ENCODE assay signal across 27 cellular contexts in the genomic region with DNA sequence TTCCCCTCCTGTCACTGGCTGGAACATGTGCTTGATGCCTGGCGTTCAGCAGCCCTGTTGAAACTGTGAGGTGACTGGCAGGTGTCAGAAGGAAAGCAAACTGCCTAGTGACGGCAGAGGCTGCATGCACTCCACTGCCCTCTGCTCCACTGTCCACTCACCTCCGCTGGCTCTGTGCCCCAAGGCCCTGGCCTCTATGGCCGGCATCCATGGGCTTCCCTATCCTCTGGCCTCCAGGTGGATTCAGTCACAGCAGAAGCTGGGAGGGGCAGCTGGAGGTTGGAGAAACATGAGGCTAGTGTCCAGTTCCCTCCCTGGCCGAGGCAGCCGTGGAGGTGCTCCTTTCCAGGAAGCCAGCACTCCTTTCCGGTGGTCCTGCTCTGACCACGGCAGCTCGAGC. TPM values are rescaled to one million over a fixed set of nuclear protein-coding genes. Genes with fewer than 3 reads are reported as not detected.
A peak's percentile ranks its signal among the peaks of the same experiment; 100 is the strongest.
DNase-seq lines count a peak whose midpoint lies in the region; ATAC-seq, FAIRE-seq and TF ChIP-seq lines count a peak whose summit lies in the region.
"Had no signal": no experiment of that assay in that cellular context is flagged by ENCODE, and none has a peak within 500 bp of the region (broad histone marks: within the 10 kb centered on the region; RNA-seq: fewer than 3 reads in every experiment).

No MANE protein-coding gene starts in this region.

- H3K4ac ChIP-seq in H1 (replicated peaks; ENCODE audit: insufficient read length, low read depth, low read length): no peak overlapping the region
- no peak overlapping the region for H3K4ac ChIP-seq in trophoblast cell (ENCODE audit: low read depth, low read length)

- H3K4me1 Mint-ChIP-seq in CD4-positive, alpha-beta T cell (ENCODE audit: low read depth): no peaks in the 10 kb centered on the region
- H3K4me1 Mint-ChIP-seq: CD14-positive monocyte had no signal

- H3K27me3 ChIP-seq in H1 (replicated peaks in 1 of 4; ENCODE audit: control insufficient read depth in 3 of 4, extremely low read depth in 1 of 4, insufficient read depth in 3 of 4, low read length in 3 of 4) (no peaks in the 10 kb centered on the region), right lobe of liver (no peaks in the 10 kb centered on the region), trophoblast cell (ENCODE audit: insufficient read depth, low read length) (no peaks in the 10 kb centered on the region), pancreas (no peaks in the 10 kb centered on the region)
- no peaks in the 10 kb centered on the region for H3K27me3 ChIP-seq in CD4-positive, alpha-beta T cell (ENCODE audit: control insufficient read depth, insufficient read depth, low read length)
- H3K27me3 ChIP-seq: BE2C; BLaER1 treated with 17β-estradiol and CSF1 and Interleukin-3, amounts not matched to agents 10 nM and 100 nM had no signal

- H2AFZ ChIP-seq in H1 (ENCODE audit: low read length): no peak overlapping the region
- H2AFZ ChIP-seq in trophoblast cell (ENCODE audit: insufficient read depth, low read length, poor library complexity): no peak overlapping the region
- H2AFZ ChIP-seq: GM23338 had no signal

- no peak overlapping the region for H3K4me3 Mint-ChIP-seq in CD4-positive, alpha-beta T cell
- H3K4me3 Mint-ChIP-seq: CD14-positive monocyte; CD4-positive, alpha-beta memory T cell; GM23338; HFFc6 had no signal

- no peak overlapping the region for H4K5ac ChIP-seq in H1 (ENCODE audit: insufficient read length, low read depth, low read length)

- ATAC-seq in right lobe of liver (peak; percentile 72 to 81 (median 74)), pancreas (no peak), HG03025 (IDR thresholded peaks at IDR 0.05; ENCODE audit: low FRiP score, unreplicated experiment) (no peak)
- no peak for ATAC-seq in CD4-positive, alpha-beta T cell (ENCODE audit: poor library complexity)
- ATAC-seq: A549 had no signal

- POLR2A ChIA-PET in H1 (lab: Charles Lee; ENCODE audit: partially characterized antibody): no interaction called here
- POLR2A ChIA-PET in CD4-positive, alpha-beta T cell (lab: Charles Lee): no interaction called here

- H2BK120ac ChIP-seq in H1 (replicated peaks; ENCODE audit: low read depth, low read length) (no peak overlapping the region), trophoblast cell (ENCODE audit: insufficient read depth, low read length, poor library complexity) (no peak overlapping the region)

- CTCF ChIA-PET in H1 (lab: Charles Lee; ENCODE audit: partially characterized antibody): interaction anchor here (0.7 to 1.2 kb wide), 2 partner anchors 33 to 270 kb away, joined by 3 to 4 read pairs; no protein-coding TSS in a partner anchor
- CTCF ChIA-PET in CD4-positive, alpha-beta T cell (lab: Charles Lee): no interaction called here

- TF ChIP-seq CTCF in VCaP (conservative IDR thresholded peaks at IDR 0.05): no peak
- TF ChIP-seq CTCF in H1 (IDR thresholded peaks at IDR 0.05; ENCODE audit: control extremely low read depth in 1 of 3, insufficient read depth in 1 of 3, low read depth in 1 of 3, low read length in 3 of 3): no peak
- TF ChIP-seq CTCF in right lobe of liver (IDR thresholded peaks at IDR 0.05): no peak
- no peak for TF ChIP-seq CTCF in pancreas (IDR thresholded peaks at IDR 0.05)
- TF ChIP-seq CTCF in CD4-positive, alpha-beta T cell (IDR thresholded peaks at IDR 0.05): no peak

- no peak overlapping the region for H4K12ac ChIP-seq in trophoblast cell (ENCODE audit: low read depth, low read length)

- H4K8ac ChIP-seq in H1 (ENCODE audit: extremely low read depth, insufficient read depth, low read length) (no peak overlapping the region), trophoblast cell (ENCODE audit: low read depth, low read length) (no peak overlapping the region)

- H2BK5ac ChIP-seq in H1 (ENCODE audit: low read depth, low read length): no peak overlapping the region
- no peak overlapping the region for H2BK5ac ChIP-seq in trophoblast cell (ENCODE audit: low read depth, low read length, poor library complexity)

- H2BK20ac ChIP-seq in H1 (ENCODE audit: low read length): 0 out of 2 replicates have a peak overlapping the region, but pooled peaks have one; percentile 61

- WGBS in H1 (ENCODE audit: extremely low coverage in 1 of 2, insufficient coverage in 1 of 2, insufficient read length in 1 of 2, insufficient replicate concordance in 2 of 2, low coverage in 1 of 2, low lambda C conversion rate in 2 of 2, missing lambda C conversion rate in 1 of 2), 2 experiments: 97% methylated on average over 9 of the region's 9 CpGs; no CpG with 5 or more reads in 1 of the 2 experiments
- 50% methylated on average over 3 of the region's 9 CpGs for WGBS in right lobe of liver (ENCODE audit: insufficient coverage, low coverage, low lambda C conversion rate, missing lambda C conversion rate)
- WGBS in trophoblast cell (ENCODE audit: extremely low coverage, insufficient coverage, insufficient read length): no CpG with 5 or more reads among the region's 9 CpGs
- 91 to 98% methylated on average over 9 of the region's 9 CpGs for WGBS in pancreas, 2 donors

- 0 out of 2 replicates have a peak overlapping the region, but pooled peaks have one; percentile 16 for H2BK15ac ChIP-seq in H1 (ENCODE audit: low read length)

- H3K9me3 ChIP-seq in H1 (ENCODE audit: insufficient read depth in 2 of 2, low read depth in 1 of 2, low read length in 1 of 2) (no peaks in the 10 kb centered on the region; a peak in 1 of 4 replicates), right lobe of liver (no peaks in the 10 kb centered on the region), trophoblast cell (ENCODE audit: insufficient read depth, low read depth, low read length) (peaks cover 12% of the 10 kb centered on the region), pancreas (no peaks in the 10 kb centered on the region)
- no peaks in the 10 kb centered on the region for H3K9me3 ChIP-seq in CD4-positive, alpha-beta T cell (ENCODE audit: control insufficient read depth, low read length)
- H3K9me3 ChIP-seq: A549, BE2C, HAP-1 had no signal

- intact Hi-C loops in right lobe of liver (cut with DNase I) (no loop called here), pancreas (cut with DNase I) (no loop called here)
- intact Hi-C loops in CD4-positive, alpha-beta T cell (cut with DNase I, micrococcal nuclease): no loop called here

- H2BK12ac ChIP-seq in H1 (ENCODE audit: low read depth, low read length) (peak overlapping the region; percentile 92; the same call in 1 of the 2 replicates), trophoblast cell (ENCODE audit: low read length) (no peak overlapping the region)

- H3K79me2 ChIP-seq in H1 (ENCODE audit: control insufficient read depth in 1 of 2, insufficient read depth in 2 of 2, low read length in 2 of 2) (no peaks in the 10 kb centered on the region), trophoblast cell (ENCODE audit: control insufficient read depth, insufficient read depth, low read length, poor library complexity) (no peaks in the 10 kb centered on the region)

- no peak for TF ChIP-seq EP300 in H1 (IDR thresholded peaks at IDR 0.05; ENCODE audit: borderline replicate concordance in 1 of 2, low read depth in 2 of 2, low read length in 2 of 2)

- H3K36me3 ChIP-seq in H1 (ENCODE audit: control insufficient read depth in 2 of 4, insufficient read depth in 4 of 4, low read length in 3 of 4) (no peaks in the 10 kb centered on the region), right lobe of liver (no peaks in the 10 kb centered on the region), trophoblast cell (ENCODE audit: control insufficient read depth in 1 of 2, insufficient read depth in 2 of 2, low read length in 2 of 2) (no peaks in the 10 kb centered on the region), pancreas (no peaks in the 10 kb centered on the region)
- H3K36me3 ChIP-seq: BE2C; BLaER1 treated with 17β-estradiol and CSF1 and Interleukin-3, amounts not matched to agents 10 nM and 100 nM; HAP-1 had no signal

- no peak overlapping the region for H3K27ac Mint-ChIP-seq in CD4-positive, alpha-beta T cell
- H3K27ac Mint-ChIP-seq: GM23338, HFFc6 had no signal

- TF ChIP-seq POLR2A in H1 (IDR thresholded peaks at IDR 0.05; ENCODE audit: control extremely low read depth in 1 of 2, low read depth in 2 of 2, low read length in 2 of 2) (no peak), right lobe of liver (IDR thresholded peaks at IDR 0.05) (no peak)

- no peak for TF ChIP-seq RAD21 in H1 (IDR thresholded peaks at IDR 0.05 in 1 of 2, conservative IDR thresholded peaks at IDR 0.05 in 1 of 2; ENCODE audit: low read depth in 2 of 2, low read length in 2 of 2)

- FAIRE-seq in H1 (lab: Jason Lieb, UNC): no peak
- no peak for FAIRE-seq in pancreas (lab: Jason Lieb, UNC)
- FAIRE-seq: A549, GM12891, GM18507, H54 had no signal

- H3K4me3 ChIP-seq in H1 (ENCODE audit: extremely low read depth in 1 of 4, insufficient read depth in 2 of 4, low read depth in 3 of 4, low read length in 4 of 4): no peak overlapping the region
- no peak overlapping the region for H3K4me3 ChIP-seq in right lobe of liver
- H3K4me3 ChIP-seq in trophoblast cell (ENCODE audit: low read depth, low read length): no peak overlapping the region
- H3K4me3 ChIP-seq in pancreas: no peak overlapping the region
- H3K4me3 ChIP-seq: A549; BLaER1 treated with 17β-estradiol and CSF1 and Interleukin-3, amounts not matched to agents 10 nM and 100 nM; GM23338; HAP-1 had no signal

- peak overlapping the region; percentile 48 for H4K91ac ChIP-seq in H1 (replicated peaks; ENCODE audit: insufficient read length, low read length)
- H4K91ac ChIP-seq in trophoblast cell (ENCODE audit: low read depth, low read length): no peak overlapping the region

- H4K20me1 ChIP-seq in H1 (replicated peaks in 1 of 2; ENCODE audit: control insufficient read depth in 1 of 2, insufficient read depth in 2 of 2, low read length in 2 of 2): peaks cover 0 to 4% of the 10 kb centered on the region in 2 experiments
- H4K20me1 ChIP-seq: BLaER1 treated with 17β-estradiol and CSF1 and Interleukin-3, amounts not matched to agents 10 nM and 100 nM had no signal

- H3K4me2 ChIP-seq in H1 (ENCODE audit: insufficient read depth in 1 of 2, low read depth in 2 of 2, low read length in 2 of 2) (no peak overlapping the region), trophoblast cell (ENCODE audit: low read length) (no peak overlapping the region)
- H3K4me2 ChIP-seq: A549, GM23338 had no signal

- no peak overlapping the region; the same call in 1 of the 2 replicates for H3K18ac ChIP-seq in H1 (ENCODE audit: extremely low read depth, low read length)
- H3K18ac ChIP-seq in trophoblast cell (ENCODE audit: low read length): no peak overlapping the region

- H3K27ac ChIP-seq in VCaP (0 out of 2 replicates have a peak overlapping the region, but pooled peaks have one; percentile 32), H1 (ENCODE audit: low read depth, low read length) (no peak overlapping the region), right lobe of liver (peak overlapping the region in 2 of 3 donors; percentile 36 to 67), trophoblast cell (ENCODE audit: low read depth, low read length) (no peak overlapping the region), pancreas (no peak overlapping the region)
- H3K27ac ChIP-seq in CD4-positive, alpha-beta T cell (ENCODE audit: low read depth, low read length): no peak overlapping the region
- H3K27ac ChIP-seq: A549; BLaER1 treated with 17β-estradiol and CSF1 and Interleukin-3, amounts not matched to agents 10 nM and 100 nM had no signal

- H3K9ac ChIP-seq in H1 (replicated peaks in 1 of 4; ENCODE audit: extremely low read depth in 1 of 4, low read depth in 3 of 4, low read length in 3 of 4): no peak overlapping the region
- H3K9ac ChIP-seq in trophoblast cell (ENCODE audit: low read length): no peak overlapping the region
- H3K9ac ChIP-seq: BLaER1 treated with 17β-estradiol and CSF1 and Interleukin-3, amounts not matched to agents 10 nM and 100 nM had no signal

- H3K56ac ChIP-seq in H1 (replicated peaks; ENCODE audit: insufficient read length, low read depth, low read length): no peak overlapping the region

- DNase-seq in H1 (ENCODE audit: low read depth in 1 of 2, low spot score in 2 of 2) (no peak), right lobe of liver (peak; percentile 80 to 95 (median 93)), trophoblast cell (peak; percentile 43 to 47), pancreas (no peak)
- DNase-seq in activated CD8-positive, alpha-beta memory T cell treated with anti-CD3 and anti-CD28 coated beads, Interleukin-2, amount 50 U/mL, for 4 hours: no peak
- DNase-seq in CD4-positive, alpha-beta T cell: no peak
- DNase-seq: 8988T; ACHN; AML-193; BE2C; Calu3; CD4-positive, alpha-beta memory T cell; COR-L47; DMS53; DMS79 treated with DMSO at 0.1 percent for 48 hours; GF-D8; HFFc6 had no signal

- H3K27me3 Mint-ChIP-seq in CD4-positive, alpha-beta T cell: peaks cover 4% of the 10 kb centered on the region

- H3K23ac ChIP-seq in H1 (ENCODE audit: insufficient read length) (no peak overlapping the region), trophoblast cell (ENCODE audit: low read length) (no peak overlapping the region)

- peaks cover 7% of the 10 kb centered on the region; the same call in 1 of the 2 replicates for H3K23me2 ChIP-seq in H1 (ENCODE audit: low read depth, low read length)

- peaks cover 0 to 1% (median 0%) of the 10 kb centered on the region in 4 experiments; a peak in 2 of 7 replicates for H3K4me1 ChIP-seq in H1 (replicated peaks in 1 of 4; ENCODE audit: control insufficient read depth in 3 of 4, insufficient read depth in 4 of 4, low read length in 3 of 4)
- H3K4me1 ChIP-seq in right lobe of liver: peaks cover 0 to 19% (median 5%) of the 10 kb centered on the region in 4 donors
- H3K4me1 ChIP-seq in trophoblast cell (ENCODE audit: control insufficient read depth in 1 of 2, insufficient read depth in 2 of 2, low read length in 2 of 2): no peaks in the 10 kb centered on the region
- H3K4me1 ChIP-seq in pancreas: no peaks in the 10 kb centered on the region
- H3K4me1 ChIP-seq: BE2C, HAP-1 had no signal

- no peaks in the 10 kb centered on the region for H3K79me1 ChIP-seq in H1 (ENCODE audit: low read depth, low read length)
- no peaks in the 10 kb centered on the region for H3K79me1 ChIP-seq in trophoblast cell (ENCODE audit: low read length)

- H2AK5ac ChIP-seq in H1 (ENCODE audit: low read depth, low read length) (no peak overlapping the region), trophoblast cell (ENCODE audit: low read length) (no peak overlapping the region)

- no peaks in the 10 kb centered on the region for H3K36me3 Mint-ChIP-seq in CD4-positive, alpha-beta T cell (ENCODE audit: low read depth)
- H3K36me3 Mint-ChIP-seq: CD14-positive monocyte; CD4-positive, alpha-beta memory T cell had no signal

- H3K14ac ChIP-seq in H1 (ENCODE audit: insufficient read length) (no peak overlapping the region), trophoblast cell (ENCODE audit: low read length) (no peak overlapping the region)

- no peaks in the 10 kb centered on the region for H3K9me3 Mint-ChIP-seq in CD4-positive, alpha-beta T cell
- H3K9me3 Mint-ChIP-seq: CD4-positive, alpha-beta memory T cell; HFFc6 had no signal

RNA-seq across cellular contexts. Expression of a gene that starts 31.2 kb away (rescaled TPM):
- total RNA-seq in H1 (2021; fragmentation: NEBNext Ultra II Directional; extraction: Animal tissue kit (Norgen Biotek cat#: 25700)): 40.0 and 44.7 TPM in 2 replicates
- polyA plus RNA-seq in H1 (2011; rRNA removed) (58.4 and 68.1 TPM in 2 replicates), pancreas (10 to 100 TPM; 13.0 to 23.8 TPM)
- polyA plus RNA-seq in H1 (2011; cell fraction: cytosol; rRNA removed): 47.8 TPM
- polyA plus RNA-seq in H1 (2011; cell fraction: nucleus; rRNA removed): 41.8 TPM
- 32.4 to 45.3 TPM (median 36.5 TPM) in 4 replicates for polyA plus RNA-seq in H1 (2012, experiment 1 of 2)
- 27.0 TPM for polyA plus RNA-seq in H1 (2012, experiment 2 of 2)
- 102 TPM for polyA plus RNA-seq in H1 (2013, experiment 1 of 2)
- 129 TPM for polyA plus RNA-seq in H1 (2013, experiment 2 of 2)
- polyA minus RNA-seq in H1 (2011; rRNA and poly(A)+ RNA removed): 42.3 and 43.0 TPM in 2 replicates
- polyA minus RNA-seq in H1 (2011; cell fraction: cytosol; rRNA and poly(A)+ RNA removed): 48.4 TPM
- polyA minus RNA-seq in H1 (2011; cell fraction: nucleus; rRNA and poly(A)+ RNA removed): 47.7 TPM
- total RNA-seq in right lobe of liver (100 to 1,000 TPM; 130 to 625 (median 205) TPM), pancreas (10 to 100 TPM; 24.9 to 59.2 (median 50.3) TPM)
- 182 and 192 TPM in 2 replicates for polyA plus RNA-seq in trophoblast cell (2013)
- total RNA-seq in CD4-positive, alpha-beta T cell: 10 to 100 TPM; 58.1 to 60.9 TPM

Comparison
In these comparisons a context has a peak if more than half of its experiments do, and no peak if none do; other contexts are left out.
1. H3K27ac ChIP-seq: peak in VCaP (single experiment) and right lobe of liver (2 of 3); none in H1 (single experiment), trophoblast cell (single experiment), pancreas (0 of 4) and CD4-positive, alpha-beta T cell (single experiment).
2. DNase-seq: peak in right lobe of liver (3 of 3) and trophoblast cell (2 of 2); none in H1 (0 of 2), activated CD8-positive, alpha-beta memory T cell treated with anti-CD3 and anti-CD28 coated beads, Interleukin-2, amount 50 U/mL, for 4 hours (single experiment), pancreas (0 of 6) and CD4-positive, alpha-beta T cell (0 of 10).
3. ATAC-seq: peak in right lobe of liver (4 of 4); none in pancreas (0 of 4), HG03025 (single experiment) and CD4-positive, alpha-beta T cell (single experiment).